1 cellular context compared by ENCODE assay signal in the genomic region with DNA sequence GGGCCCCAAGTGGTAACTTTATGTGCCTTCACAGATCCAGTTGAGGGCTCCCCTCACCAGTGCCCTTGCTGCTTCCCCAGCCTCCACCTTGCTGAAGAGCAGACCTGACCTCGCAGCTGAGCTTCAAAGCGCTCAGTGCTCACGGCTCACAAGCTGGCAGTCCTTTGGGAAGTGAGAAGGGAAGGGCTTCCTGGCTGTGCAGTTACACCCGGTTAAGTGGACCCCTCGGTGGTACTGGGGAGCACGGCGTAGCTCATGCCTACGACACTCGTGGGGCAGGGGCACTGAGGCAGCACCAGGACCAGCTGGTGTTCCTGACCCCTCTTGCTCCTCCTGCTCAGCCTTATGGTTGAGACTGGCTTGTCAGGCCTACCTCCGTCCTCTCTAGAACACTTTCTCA.
TF ChIP-seq lines count a peak whose summit lies in the region.

No MANE protein-coding gene starts in this region.

TF ChIP-seq in IMR-90, 13 proteins besides CTCF, POLR2A, EP300 and RAD21 (continued from another document):
- TF ChIP-seq, protein P1, sequence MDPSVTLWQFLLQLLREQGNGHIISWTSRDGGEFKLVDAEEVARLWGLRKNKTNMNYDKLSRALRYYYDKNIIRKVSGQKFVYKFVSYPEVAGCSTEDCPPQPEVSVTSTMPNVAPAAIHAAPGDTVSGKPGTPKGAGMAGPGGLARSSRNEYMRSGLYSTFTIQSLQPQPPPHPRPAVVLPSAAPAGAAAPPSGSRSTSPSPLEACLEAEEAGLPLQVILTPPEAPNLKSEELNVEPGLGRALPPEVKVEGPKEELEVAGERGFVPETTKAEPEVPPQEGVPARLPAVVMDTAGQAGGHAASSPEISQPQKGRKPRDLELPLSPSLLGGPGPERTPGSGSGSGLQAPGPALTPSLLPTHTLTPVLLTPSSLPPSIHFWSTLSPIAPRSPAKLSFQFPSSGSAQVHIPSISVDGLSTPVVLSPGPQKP (IDR thresholded peaks at IDR 0.05; ENCODE audit: borderline replicate concordance, low read depth, low read length) = no peak
- TF ChIP-seq BHLHE40 (IDR thresholded peaks at IDR 0.05; ENCODE audit: low read depth, low read length) = no peak
